In the genomic region with DNA sequence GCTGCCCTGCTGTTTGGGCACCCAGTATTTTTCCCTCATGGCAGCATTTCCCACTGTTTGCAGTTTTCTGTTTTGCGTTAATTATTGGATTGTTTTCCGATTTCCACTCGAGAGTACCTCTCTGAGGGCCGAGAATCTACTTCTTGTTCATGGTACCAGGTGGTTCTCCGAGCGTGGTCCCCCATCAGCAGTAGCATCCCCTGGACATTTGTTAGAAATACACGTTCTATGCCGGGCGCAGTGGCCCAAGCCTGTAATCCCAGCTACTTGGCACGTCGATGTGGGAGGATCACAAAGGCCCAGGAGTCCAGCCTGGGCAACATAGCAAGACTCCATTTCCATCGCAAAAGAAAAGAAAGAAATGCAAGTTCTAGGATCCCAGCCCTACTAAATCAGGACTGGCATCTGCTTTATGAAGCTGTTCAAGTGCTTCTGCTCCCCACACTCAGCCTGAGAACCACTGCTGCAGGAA, we compare ENCODE assay signal across 8 cellular contexts. TPM values are rescaled to one million over a fixed set of nuclear protein-coding genes. Genes with fewer than 3 reads are reported as not detected.
DNase-seq lines count a peak whose midpoint lies in the region; ATAC-seq and TF ChIP-seq lines count a peak whose summit lies in the region.

No MANE protein-coding gene starts in this region.

- peak overlapping the region; percentile 98 for H3K27ac Mint-ChIP-seq in stimulated activated naive CD8-positive, alpha-beta T cell treated with anti-CD3 and anti-CD28 coated beads, Interleukin-15, Interleukin-2, amounts not matched to agents 100 ng/mL and 50 ng/mL, for 24 hours

- H3K27ac ChIP-seq in breast epithelium (peak overlapping the region; percentile 83 to 88), mesodermal cell (ENCODE audit: low read depth, low read length, severe bottlenecking) (peak overlapping the region; percentile 77)

- DNase-seq in stimulated activated naive CD8-positive, alpha-beta T cell treated with anti-CD3 and anti-CD28 coated beads, Interleukin-15, Interleukin-2, amounts not matched to agents 100 U/mL and 50 U/mL, for 24 hours = no peak
- DNase-seq in breast epithelium (ENCODE audit: low spot score in 2 of 2) = no peak
- no peak for DNase-seq in AG20443 (ENCODE audit: low spot score)

- H3K36me3 ChIP-seq in breast epithelium (peaks cover 4% of the 10 kb centered on the region), mesodermal cell (ENCODE audit: control insufficient read depth, insufficient read depth, low read length) (peaks cover 43% of the 10 kb centered on the region)

- TF ChIP-seq POLR2A in breast epithelium (IDR thresholded peaks at IDR 0.05) = no peak

- H3K4me3 ChIP-seq in breast epithelium = peak overlapping the region; percentile 79 to 92 (median 86)
- H3K4me3 ChIP-seq in mesodermal cell (ENCODE audit: extremely low read depth, insufficient read depth, low read length, poor library complexity, severe bottlenecking) = peak overlapping the region; percentile 93

- no peaks in the 10 kb centered on the region for H3K27me3 ChIP-seq in breast epithelium

- intact Hi-C loops in breast epithelium (cut with DNase I; ENCODE audit: low total_unique reads) = loop anchor here (10.0 kb wide), 1 partner anchor 65 kb away; no protein-coding TSS in a partner anchor

- no peak for ATAC-seq in stimulated activated naive CD8-positive, alpha-beta T cell treated with anti-CD3 and anti-CD28 coated beads, Interleukin-15, Interleukin-2, amounts not matched to agents 100 U/mL and 50 U/mL, for 24 hours
- ATAC-seq in GM19351 (IDR thresholded peaks at IDR 0.05; ENCODE audit: unreplicated experiment) (no peak), GM19395 (IDR thresholded peaks at IDR 0.05; ENCODE audit: unreplicated experiment) (no peak), HG03378 (IDR thresholded peaks at IDR 0.05; ENCODE audit: unreplicated experiment) (no peak)

- H3K9me3 Mint-ChIP-seq in stimulated activated naive CD8-positive, alpha-beta T cell treated with anti-CD3 and anti-CD28 coated beads, Interleukin-15, Interleukin-2, amounts not matched to agents 100 ng/mL and 50 ng/mL, for 24 hours = no peaks in the 10 kb centered on the region

- no peaks in the 10 kb centered on the region for H3K9me3 ChIP-seq in breast epithelium
- no peaks in the 10 kb centered on the region for H3K9me3 ChIP-seq in mesodermal cell (ENCODE audit: control insufficient read depth, low read length)

- H3K4me3 Mint-ChIP-seq in stimulated activated naive CD8-positive, alpha-beta T cell treated with anti-CD3 and anti-CD28 coated beads, Interleukin-15, Interleukin-2, amounts not matched to agents 100 ng/mL and 50 ng/mL, for 24 hours = peak overlapping the region; percentile 99

- peaks cover 44% of the 10 kb centered on the region for H3K36me3 Mint-ChIP-seq in stimulated activated naive CD8-positive, alpha-beta T cell treated with anti-CD3 and anti-CD28 coated beads, Interleukin-15, Interleukin-2, amounts not matched to agents 100 ng/mL and 50 ng/mL, for 24 hours (ENCODE audit: low read depth)

- H3K4me1 Mint-ChIP-seq in stimulated activated naive CD8-positive, alpha-beta T cell treated with anti-CD3 and anti-CD28 coated beads, Interleukin-15, Interleukin-2, amounts not matched to agents 100 ng/mL and 50 ng/mL, for 24 hours (ENCODE audit: low read depth) = peaks cover 29% of the 10 kb centered on the region

- peaks cover 5 to 8% of the 10 kb centered on the region in 2 donors for H3K4me1 ChIP-seq in breast epithelium
- H3K4me1 ChIP-seq in mesodermal cell (ENCODE audit: control insufficient read depth, insufficient read depth, low read length, poor library complexity, severe bottlenecking) = peaks cover 5% of the 10 kb centered on the region

- no peaks in the 10 kb centered on the region for H3K27me3 Mint-ChIP-seq in stimulated activated naive CD8-positive, alpha-beta T cell treated with anti-CD3 and anti-CD28 coated beads, Interleukin-15, Interleukin-2, amounts not matched to agents 100 ng/mL and 50 ng/mL, for 24 hours

- WGBS in mesodermal cell (ENCODE audit: insufficient coverage in 2 of 2), 2 experiments = 21 to 22% methylated on average over 12 of the region's 12 CpGs

- no peak for TF ChIP-seq CTCF in breast epithelium (IDR thresholded peaks at IDR 0.05)

RNA-seq across cellular contexts. Expression of a gene that starts 0.7 kb away (rescaled TPM):
- 10 to 100 TPM; 15.4 to 22.9 (median 16.5) TPM for total RNA-seq in breast epithelium
- 18.9 TPM for polyA plus RNA-seq in mesodermal cell (2013, experiment 1 of 2)
- 15.4 TPM for polyA plus RNA-seq in mesodermal cell (2013, experiment 2 of 2)

RNA-seq across cellular contexts. Expression of a gene that starts 14.0 kb away (rescaled TPM):
- total RNA-seq in breast epithelium = 10 to 100 TPM; 12.1 to 16.8 (median 16.8) TPM
- 51.1 TPM for polyA plus RNA-seq in mesodermal cell (2013, experiment 1 of 2)
- 45.0 TPM for polyA plus RNA-seq in mesodermal cell (2013, experiment 2 of 2)
